22 cellular contexts compared by ENCODE assay signal in the genomic region with DNA sequence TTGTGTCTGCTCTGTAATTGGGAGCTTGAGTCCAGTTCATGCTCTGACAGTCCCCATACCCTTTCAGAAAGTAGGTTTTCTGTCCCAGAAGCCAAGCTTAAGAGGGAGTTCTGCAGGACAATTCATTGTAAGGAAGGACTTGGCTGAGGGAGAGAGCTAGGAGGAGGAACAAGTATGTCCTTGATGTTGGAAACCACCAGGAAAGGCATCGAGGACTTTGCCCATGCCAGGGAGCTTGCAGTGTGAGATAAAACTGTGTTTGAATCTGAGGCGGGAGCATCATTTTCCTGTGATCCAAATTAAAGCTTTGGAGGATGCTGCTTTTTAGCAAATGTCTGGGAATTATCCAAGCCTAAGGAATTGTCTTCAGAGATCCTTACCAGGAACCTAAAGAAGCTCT.
"Had no signal": no experiment of that assay in that cellular context is flagged by ENCODE, and none has a peak within 500 bp of the region (broad histone marks: within the 10 kb centered on the region; RNA-seq: fewer than 3 reads in every experiment).

No MANE protein-coding gene starts in this region.

- H3K4me3 Mint-ChIP-seq: IgD-negative memory B cell had no signal

- H3K4me2 ChIP-seq: KMS-11 had no signal

- H3K4me3 ChIP-seq: K562 had no signal

- DNase-seq: Kasumi-1, MM.1S, NCI-H1092 treated with DMSO at 0.1 percent for 48 hours, NCI-H1436, NCI-H1694, NCI-H187 treated with DMSO at 0.1 percent for 48 hours, NCI-H2029 treated with DMSO at 0.1 percent for 48 hours, NCI-H2227 treated with DMSO at 0.1 percent for 48 hours, NCI-H446, NCI-H510A, NCI-H524 treated with DMSO at 0.1 percent for 48 hours, NCI-H69, NCI-H774, PC-3, SHP77 had no signal

- H3K27me3 Mint-ChIP-seq: IgD-negative memory B cell had no signal

- H3K9me3 Mint-ChIP-seq: IgD-negative memory B cell had no signal

- ATAC-seq: K562, Panc1, SK-N-SH treated with all-trans-retinoic acid at 6 μM for 48 hours had no signal

- H3K9ac ChIP-seq: KMS-11 had no signal

- H3K36me3 Mint-ChIP-seq: IgD-negative memory B cell had no signal

- H3K27ac Mint-ChIP-seq: IgD-negative memory B cell had no signal

- H3K27ac ChIP-seq: HL-60, KMS-11, RWPE1 had no signal
